Comparison of ENCODE assay signal across 2 cellular contexts in the genomic region with DNA sequence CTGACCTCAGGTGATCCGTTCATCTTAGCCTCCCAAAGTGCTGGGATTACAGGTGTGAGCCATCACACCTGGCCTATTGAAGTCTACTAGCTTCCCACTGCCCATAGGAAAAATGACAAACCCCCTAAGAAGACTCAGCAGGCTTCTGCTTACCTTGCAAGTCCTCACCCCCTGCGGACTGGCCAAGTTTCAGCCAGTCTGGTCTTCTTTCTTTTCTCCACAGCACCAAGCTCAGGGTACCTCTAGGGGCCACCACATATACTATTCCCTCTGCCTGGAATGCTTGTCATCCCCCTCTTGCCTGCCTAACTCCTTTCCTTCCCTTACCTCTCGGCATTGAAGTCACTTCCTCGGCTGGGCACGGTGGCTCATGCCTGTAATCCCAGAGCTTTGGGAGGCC.
A peak's percentile ranks its signal among the peaks of the same experiment; 100 is the strongest.
TF ChIP-seq lines count a peak whose summit lies in the region.

No MANE protein-coding gene starts in this region.

TF ChIP-seq in GM23338, 12 proteins besides CTCF, POLR2A, EP300 and RAD21:
- TF ChIP-seq CREB1 (CRISPR knock-in tag; IDR thresholded peaks at IDR 0.05; ENCODE audit: low read depth) (no peak), ZNF114 (CRISPR knock-in tag; IDR thresholded peaks at IDR 0.05) (no peak), STAT1 (IDR thresholded peaks at IDR 0.05; ENCODE audit: unreplicated experiment) (no peak), EZH2phosphoT487 (IDR thresholded peaks at IDR 0.05; ENCODE audit: unreplicated experiment) (no peak), EZH2 (IDR thresholded peaks at IDR 0.05; ENCODE audit: low read depth, unreplicated experiment) (no peak), POLR2AphosphoS5 (IDR thresholded peaks at IDR 0.05; ENCODE audit: low read depth) (no peak)
- TF ChIP-seq, protein P1, sequence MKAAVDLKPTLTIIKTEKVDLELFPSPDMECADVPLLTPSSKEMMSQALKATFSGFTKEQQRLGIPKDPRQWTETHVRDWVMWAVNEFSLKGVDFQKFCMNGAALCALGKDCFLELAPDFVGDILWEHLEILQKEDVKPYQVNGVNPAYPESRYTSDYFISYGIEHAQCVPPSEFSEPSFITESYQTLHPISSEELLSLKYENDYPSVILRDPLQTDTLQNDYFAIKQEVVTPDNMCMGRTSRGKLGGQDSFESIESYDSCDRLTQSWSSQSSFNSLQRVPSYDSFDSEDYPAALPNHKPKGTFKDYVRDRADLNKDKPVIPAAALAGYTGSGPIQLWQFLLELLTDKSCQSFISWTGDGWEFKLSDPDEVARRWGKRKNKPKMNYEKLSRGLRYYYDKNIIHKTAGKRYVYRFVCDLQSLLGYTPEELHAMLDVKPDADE (IDR thresholded peaks at IDR 0.05) = no peak
- TF ChIP-seq, protein P2, sequence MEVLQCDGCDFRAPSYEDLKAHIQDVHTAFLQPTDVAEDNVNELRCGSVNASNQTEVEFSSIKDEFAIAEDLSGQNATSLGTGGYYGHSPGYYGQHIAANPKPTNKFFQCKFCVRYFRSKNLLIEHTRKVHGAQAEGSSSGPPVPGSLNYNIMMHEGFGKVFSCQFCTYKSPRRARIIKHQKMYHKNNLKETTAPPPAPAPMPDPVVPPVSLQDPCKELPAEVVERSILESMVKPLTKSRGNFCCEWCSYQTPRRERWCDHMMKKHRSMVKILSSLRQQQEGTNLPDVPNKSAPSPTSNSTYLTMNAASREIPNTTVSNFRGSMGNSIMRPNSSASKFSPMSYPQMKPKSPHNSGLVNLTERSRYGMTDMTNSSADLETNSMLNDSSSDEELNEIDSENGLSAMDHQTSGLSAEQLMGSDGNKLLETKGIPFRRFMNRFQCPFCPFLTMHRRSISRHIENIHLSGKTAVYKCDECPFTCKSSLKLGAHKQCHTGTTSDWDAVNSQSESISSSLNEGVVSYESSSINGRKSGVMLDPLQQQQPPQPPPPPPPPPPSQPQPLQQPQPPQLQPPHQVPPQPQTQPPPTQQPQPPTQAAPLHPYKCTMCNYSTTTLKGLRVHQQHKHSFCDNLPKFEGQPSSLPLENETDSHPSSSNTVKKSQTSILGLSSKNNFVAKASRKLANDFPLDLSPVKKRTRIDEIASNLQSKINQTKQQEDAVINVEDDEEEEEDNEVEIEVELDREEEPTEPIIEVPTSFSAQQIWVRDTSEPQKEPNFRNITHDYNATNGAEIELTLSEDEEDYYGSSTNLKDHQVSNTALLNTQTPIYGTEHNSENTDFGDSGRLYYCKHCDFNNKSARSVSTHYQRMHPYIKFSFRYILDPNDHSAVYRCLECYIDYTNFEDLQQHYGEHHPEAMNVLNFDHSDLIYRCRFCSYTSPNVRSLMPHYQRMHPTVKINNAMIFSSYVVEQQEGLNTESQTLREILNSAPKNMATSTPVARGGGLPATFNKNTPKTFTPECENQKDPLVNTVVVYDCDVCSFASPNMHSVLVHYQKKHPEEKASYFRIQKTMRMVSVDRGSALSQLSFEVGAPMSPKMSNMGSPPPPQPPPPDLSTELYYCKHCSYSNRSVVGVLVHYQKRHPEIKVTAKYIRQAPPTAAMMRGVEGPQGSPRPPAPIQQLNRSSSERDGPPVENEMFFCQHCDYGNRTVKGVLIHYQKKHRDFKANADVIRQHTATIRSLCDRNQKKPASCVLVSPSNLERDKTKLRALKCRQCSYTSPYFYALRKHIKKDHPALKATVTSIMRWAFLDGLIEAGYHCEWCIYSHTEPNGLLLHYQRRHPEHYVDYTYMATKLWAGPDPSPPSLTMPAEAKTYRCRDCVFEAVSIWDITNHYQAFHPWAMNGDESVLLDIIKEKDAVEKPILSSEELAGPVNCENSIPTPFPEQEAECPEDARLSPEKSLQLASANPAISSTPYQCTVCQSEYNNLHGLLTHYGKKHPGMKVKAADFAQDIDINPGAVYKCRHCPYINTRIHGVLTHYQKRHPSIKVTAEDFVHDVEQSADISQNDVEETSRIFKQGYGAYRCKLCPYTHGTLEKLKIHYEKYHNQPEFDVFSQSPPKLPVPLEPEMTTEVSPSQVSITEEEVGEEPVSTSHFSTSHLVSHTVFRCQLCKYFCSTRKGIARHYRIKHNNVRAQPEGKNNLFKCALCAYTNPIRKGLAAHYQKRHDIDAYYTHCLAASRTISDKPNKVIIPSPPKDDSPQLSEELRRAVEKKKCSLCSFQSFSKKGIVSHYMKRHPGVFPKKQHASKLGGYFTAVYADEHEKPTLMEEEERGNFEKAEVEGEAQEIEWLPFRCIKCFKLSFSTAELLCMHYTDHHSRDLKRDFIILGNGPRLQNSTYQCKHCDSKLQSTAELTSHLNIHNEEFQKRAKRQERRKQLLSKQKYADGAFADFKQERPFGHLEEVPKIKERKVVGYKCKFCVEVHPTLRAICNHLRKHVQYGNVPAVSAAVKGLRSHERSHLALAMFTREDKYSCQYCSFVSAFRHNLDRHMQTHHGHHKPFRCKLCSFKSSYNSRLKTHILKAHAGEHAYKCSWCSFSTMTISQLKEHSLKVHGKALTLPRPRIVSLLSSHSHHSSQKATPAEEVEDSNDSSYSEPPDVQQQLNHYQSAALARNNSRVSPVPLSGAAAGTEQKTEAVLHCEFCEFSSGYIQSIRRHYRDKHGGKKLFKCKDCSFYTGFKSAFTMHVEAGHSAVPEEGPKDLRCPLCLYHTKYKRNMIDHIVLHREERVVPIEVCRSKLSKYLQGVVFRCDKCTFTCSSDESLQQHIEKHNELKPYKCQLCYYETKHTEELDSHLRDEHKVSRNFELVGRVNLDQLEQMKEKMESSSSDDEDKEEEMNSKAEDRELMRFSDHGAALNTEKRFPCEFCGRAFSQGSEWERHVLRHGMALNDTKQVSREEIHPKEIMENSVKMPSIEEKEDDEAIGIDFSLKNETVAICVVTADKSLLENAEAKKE (CRISPR knock-in tag; IDR thresholded peaks at IDR 0.05) = no peak

TF ChIP-seq in H1, 55 proteins besides CTCF, POLR2A, EP300 and RAD21:
- 0 out of 2 replicates have a peak, but pooled peaks have one; percentile 34 for TF ChIP-seq TEAD4 (IDR thresholded peaks at IDR 0.05; ENCODE audit: low read depth, low read length)
- TF ChIP-seq SP2 (IDR thresholded peaks at IDR 0.05; ENCODE audit: low read length) = no peak
